10 cellular contexts compared by ENCODE assay signal in genomic region chr17:688100-688989, GRCh38. TPM values are rescaled to one million over a fixed set of nuclear protein-coding genes. Genes with fewer than 3 reads are reported as not detected.
DNase-seq lines count a peak whose midpoint lies in the region; ATAC-seq and TF ChIP-seq lines count a peak whose summit lies in the region.
"Had no signal": no experiment of that assay in that cellular context is flagged by ENCODE, and none has a peak within 500 bp of the region (broad histone marks: within the 10 kb centered on the region; RNA-seq: fewer than 3 reads in every experiment).

No MANE protein-coding gene starts in this region.

- H3K9me3 Mint-ChIP-seq in GM23338, result no peaks in the 10 kb centered on the region
- H3K9me3 Mint-ChIP-seq: natural killer cell had no signal

- no peak overlapping the region for H2AFZ ChIP-seq in GM23338

- ATAC-seq in GM23338, result peak; percentile 49; the same call in 2 of the 3 replicates
- no peak for ATAC-seq in HG03039 (IDR thresholded peaks at IDR 0.05; ENCODE audit: unreplicated experiment)
- ATAC-seq in GM21447 (IDR thresholded peaks at IDR 0.05; ENCODE audit: unreplicated experiment), result no peak
- ATAC-seq: natural killer cell had no signal

- peaks cover 7% of the 10 kb centered on the region; the same call in 1 of the 2 replicates for H3K4me1 ChIP-seq in GM23338 (ENCODE audit: insufficient read depth)

- TF ChIP-seq CTCF in AG04450 (IDR thresholded peaks at IDR 0.05; ENCODE audit: low read depth, low read length), result peak; percentile 30; the same call in 1 of the 2 replicates
- peak; percentile 45 to 65 for TF ChIP-seq CTCF in GM23338 (conservative IDR thresholded peaks at IDR 0.05; ENCODE audit: low read depth in 2 of 2)
- peak; percentile 37; the same call in 1 of the 2 replicates for TF ChIP-seq CTCF in WERI-Rb-1 (IDR thresholded peaks at IDR 0.05; ENCODE audit: low read depth, low read length)

- H3K79me2 ChIP-seq in GM23338 (replicated peaks; ENCODE audit: insufficient read depth), result no peaks in the 10 kb centered on the region; the same call in 1 of the 2 replicates

- H3K27ac Mint-ChIP-seq in GM23338, result peak overlapping the region; percentile 0; the same call in 1 of the 2 replicates

- H3K36me3 ChIP-seq in GM23338 (ENCODE audit: insufficient read depth) (no peaks in the 10 kb centered on the region), WERI-Rb-1 (peaks cover 9% of the 10 kb centered on the region)

- CTCF ChIA-PET in AG04450 (lab: Charles Lee), result interaction anchor here (0.8 to 4.5 kb wide), 6 partner anchors 12 to 278 kb away, joined by 3 to 14 read pairs (median 7); a partner anchor contains a TSS

- peaks cover 9% of the 10 kb centered on the region; the same call in 2 of the 3 replicates for H3K4me1 Mint-ChIP-seq in GM23338

- H3K4me3 ChIP-seq in AG04450 (ENCODE audit: low read depth, low read length), result no peak overlapping the region
- no peak overlapping the region for H3K4me3 ChIP-seq in GM23338
- H3K4me3 ChIP-seq in WERI-Rb-1 (ENCODE audit: low read depth, low read length), result no peak overlapping the region

- H3K9me3 ChIP-seq in AG04450 (ENCODE audit: control insufficient read depth, insufficient read depth, low read length) (no peaks in the 10 kb centered on the region; the same call in 1 of the 2 replicates), WERI-Rb-1 (ENCODE audit: severe bottlenecking) (no peaks in the 10 kb centered on the region)

- POLR2A ChIA-PET in AG04450 (lab: Yijun Ruan, JAX), result interaction anchor here (0.7 kb wide), 1 partner anchor 276 kb away, joined by 3 read pairs; no protein-coding TSS in a partner anchor

- H3K4me3 Mint-ChIP-seq in GM23338, result no peak overlapping the region
- H3K4me3 Mint-ChIP-seq: natural killer cell had no signal

- DNase-seq in AG04450 (ENCODE audit: low read depth, low spot score) (no peak), GM23338 (ENCODE audit: low spot score) (peak; percentile 67), WERI-Rb-1 (peak; percentile 20), iris pigment epithelial cell (ENCODE audit: low read depth) (peak; percentile 74), LoVo (ENCODE audit: low spot score) (no peak), DMS153 (lab: John Stamatoyannopoulos, UW) (no peak)
- DNase-seq: natural killer cell, NCI-H1930 had no signal

- no peaks in the 10 kb centered on the region; the same call in 1 of the 3 replicates for H3K36me3 Mint-ChIP-seq in GM23338 (ENCODE audit: low read depth)
- H3K36me3 Mint-ChIP-seq: natural killer cell had no signal

- H3K4me2 ChIP-seq in GM23338, result no peak overlapping the region

- no peak overlapping the region for H3K27ac ChIP-seq in AG04450 (ENCODE audit: low read depth, low read length)
- H3K27ac ChIP-seq in GM23338 (ENCODE audit: low read depth), result peak overlapping the region; percentile 51
- H3K27ac ChIP-seq in WERI-Rb-1, result no peak overlapping the region

- H3F3A ChIP-seq in GM23338 (replicated peaks; ENCODE audit: low read depth), result no peaks in the 10 kb centered on the region

- H3K27me3 Mint-ChIP-seq in GM23338 (ENCODE audit: insufficient read depth, low read depth, poor library complexity), result peaks cover 2% of the 10 kb centered on the region

- H3K27me3 ChIP-seq in AG04450 (ENCODE audit: control insufficient read depth, insufficient read depth, low read length) (no peaks in the 10 kb centered on the region), GM23338 (ENCODE audit: insufficient read depth) (no peaks in the 10 kb centered on the region), WERI-Rb-1 (ENCODE audit: insufficient read depth, low read depth, severe bottlenecking) (no peaks in the 10 kb centered on the region)

- H4K20me1 ChIP-seq in GM23338 (replicated peaks; ENCODE audit: insufficient read depth), result no peaks in the 10 kb centered on the region

- H3K9me2 ChIP-seq in GM23338 (ENCODE audit: insufficient read depth), result no peaks in the 10 kb centered on the region

TF ChIP-seq in GM23338, 12 proteins besides CTCF, POLR2A, EP300 and RAD21 (continues in another document):
- TF ChIP-seq ZNF331 (CRISPR knock-in tag; IDR thresholded peaks at IDR 0.05; ENCODE audit: low read depth), result no peak
- TF ChIP-seq POLR2AphosphoS5 (IDR thresholded peaks at IDR 0.05; ENCODE audit: low read depth), result no peak
- TF ChIP-seq ZNF462 (CRISPR knock-in tag; IDR thresholded peaks at IDR 0.05), result no peak
- no peak for TF ChIP-seq NANOG (IDR thresholded peaks at IDR 0.05; ENCODE audit: borderline replicate concordance)
- no peak for TF ChIP-seq JUNB (IDR thresholded peaks at IDR 0.05; ENCODE audit: unreplicated experiment)
- TF ChIP-seq ZNF114 (CRISPR knock-in tag; IDR thresholded peaks at IDR 0.05), result no peak
- no peak for TF ChIP-seq ETS1 (IDR thresholded peaks at IDR 0.05)
- TF ChIP-seq CREB1 (CRISPR knock-in tag; IDR thresholded peaks at IDR 0.05; ENCODE audit: low read depth), result no peak
- TF ChIP-seq STAT1 (IDR thresholded peaks at IDR 0.05; ENCODE audit: unreplicated experiment), result no peak
- TF ChIP-seq EZH2phosphoT487 (IDR thresholded peaks at IDR 0.05; ENCODE audit: unreplicated experiment), result no peak

RNA-seq across cellular contexts. Expression of gene VPS53, which starts 26.3 kb away (rescaled TPM):
- 29.2 and 32.7 TPM in 2 replicates for polyA plus RNA-seq in AG04450 (2011; rRNA removed)
- polyA minus RNA-seq in AG04450 (2011; rRNA and poly(A)+ RNA removed), result 140 and 198 TPM in 2 replicates
- 21.1 and 26.0 TPM in 2 replicates for total RNA-seq in GM23338 (2014; rRNA removed; shearing (Covaris generic))
- 10.0 and 11.6 TPM in 2 replicates for polyA plus RNA-seq in GM23338 (2016; fragmentation: Nextera tagmentation; extraction: Ambion mirVana)

RNA-seq across cellular contexts. Expression of gene TLCD3A, which starts 44.1 kb away (rescaled TPM):
- 23.9 and 27.1 TPM in 2 replicates for polyA plus RNA-seq in AG04450 (2011; rRNA removed)
- 26.8 and 33.9 TPM in 2 replicates for polyA minus RNA-seq in AG04450 (2011; rRNA and poly(A)+ RNA removed)
- 14.5 and 21.1 TPM in 2 replicates for total RNA-seq in GM23338 (2014; rRNA removed; shearing (Covaris generic))
- 10.3 and 11.4 TPM in 2 replicates for polyA plus RNA-seq in GM23338 (2016; fragmentation: Nextera tagmentation; extraction: Ambion mirVana)

Comparison
In these comparisons a context has a peak if more than half of its experiments do, and no peak if none do; other contexts are left out.
1. DNase-seq: peak in GM23338 (single experiment), WERI-Rb-1 (single experiment) and iris pigment epithelial cell (single experiment); none in AG04450 (single experiment), LoVo (single experiment) and DMS153 (single experiment).
2. Peak in every context shown above with its lines, with median percentiles within 50 percentile points of each other: CTCF ChIP-seq.